34 cellular contexts compared by ENCODE assay signal in genomic region chr1:175833502-175833901, GRCh38.
"Had no signal": no experiment of that assay in that cellular context is flagged by ENCODE, and none has a peak within 500 bp of the region (broad histone marks: within the 10 kb centered on the region; RNA-seq: fewer than 3 reads in every experiment).

No MANE protein-coding gene starts in this region.

- H3K27ac Mint-ChIP-seq: activated CD4-positive, alpha-beta T cell treated with anti-CD3 and anti-CD28 coated beads, Interleukin-2, amount 10 ng/mL, durations not matched to agents 24 days and 14 days; activated CD8-positive, alpha-beta T cell treated with anti-CD3 and anti-CD28 coated beads for 36 hours; activated naive CD4-positive, alpha-beta T cell treated with anti-CD3 and anti-CD28 coated beads, Interleukin-2, amount 50 U/mL, for 24 hours; activated naive CD8-positive, alpha-beta T cell treated with anti-CD3 and anti-CD28 coated beads, Interleukin-2, amount 10 ng/mL, durations not matched to agents 7 days and 5 days; activated T-cell treated with anti-CD3 and anti-CD28 coated beads, Interleukin-2, amount 50 U/mL, for 24 hours; activated T-helper 2 cell treated with anti-CD3 and anti-CD28 coated beads, Interferon-gamma antibody, Interleukin-2, Interleukin-4, amounts not matched to agents 10 μg/mL and 5 μg/mL and 100 μg/mL, durations not matched to agents 14 hours and 24 hours and 36 hours; brain had no signal

- H3K4me1 Mint-ChIP-seq: activated CD4-positive, alpha-beta T cell treated with anti-CD3 and anti-CD28 coated beads, Interleukin-2, amount 10 ng/mL, durations not matched to agents 24 days and 14 days; activated naive CD4-positive, alpha-beta T cell treated with anti-CD3 and anti-CD28 coated beads, Interleukin-2, amount 50 U/mL, for 24 hours; activated naive CD8-positive, alpha-beta T cell treated with anti-CD3 and anti-CD28 coated beads, Interleukin-2, amount 10 ng/mL, durations not matched to agents 7 days and 5 days had no signal

- H3K4me3 ChIP-seq: MG63, PC-9 had no signal

- H3K4me2 ChIP-seq: PC-9 had no signal

- H3K36me3 ChIP-seq: MG63 had no signal

- H3K4me3 Mint-ChIP-seq: activated CD4-positive, alpha-beta T cell treated with anti-CD3 and anti-CD28 coated beads, Interleukin-2, amount 10 ng/mL, durations not matched to agents 24 days and 14 days; activated CD8-positive, alpha-beta T cell treated with anti-CD3 and anti-CD28 coated beads for 36 hours; activated naive CD4-positive, alpha-beta T cell treated with anti-CD3 and anti-CD28 coated beads, Interleukin-2, amount 50 U/mL, for 24 hours; activated naive CD8-positive, alpha-beta T cell treated with anti-CD3 and anti-CD28 coated beads, Interleukin-2, amount 10 ng/mL, durations not matched to agents 7 days and 5 days; activated T-cell treated with anti-CD3 and anti-CD28 coated beads, Interleukin-2, amount 50 U/mL, for 24 hours; brain had no signal

- H3K9me3 ChIP-seq: MG63 had no signal

- FAIRE-seq: bronchial epithelial cell, RCC 7860 had no signal

- DNase-seq: activated CD4-positive, alpha-beta T cell treated with anti-CD3 and anti-CD28 coated beads, Interleukin-2, amount 10 ng/mL, durations not matched to agents 24 days and 14 days; activated CD4-positive, alpha-beta T cell treated with anti-CD3 and anti-CD28 coated beads, Interleukin-2, amount 50 U/mL, for 4 hours; activated CD8-positive, alpha-beta T cell treated with anti-CD3 and anti-CD28 coated beads for 36 hours; activated gamma-delta T cell; activated naive CD4-positive, alpha-beta T cell treated with Interleukin-2 at 50 U/mL for 16 hours; activated naive CD8-positive, alpha-beta T cell treated with anti-CD3 and anti-CD28 coated beads, Interleukin-2, amount 10 ng/mL, durations not matched to agents 7 days and 5 days; activated T-cell treated with anti-CD3 and anti-CD28 coated beads, Interleukin-2, amount 50 U/mL, for 24 hours; caudate nucleus; Kasumi-1; MG63; NCI-H1048; NCI-H1105 treated with DMSO at 0.1 percent for 48 hours; NCI-H1436; NCI-H1694; NCI-H1930; NCI-H2081 treated with DMSO at 0.1 percent for 48 hours; NCI-H2171; NCI-H510A; NCI-H526; NCI-H748 treated with DMSO at 0.1 percent for 48 hours; NK-92 treated with Interleukin-12 subunit alpha and Interleukin-12 subunit beta, amount 100 ng/mL, for 24 hours; PC-9; SIG-M5; SW 1271; T-helper 1 cell; T-helper 2 cell; T1000 had no signal

- H3K27ac ChIP-seq: PC-9, RWPE1 had no signal

- H3K9me3 Mint-ChIP-seq: activated T-helper 2 cell treated with anti-CD3 and anti-CD28 coated beads, Interferon-gamma antibody, Interleukin-2, Interleukin-4, amounts not matched to agents 10 μg/mL and 5 μg/mL and 100 μg/mL, durations not matched to agents 14 hours and 24 hours and 36 hours had no signal

- H3K27me3 Mint-ChIP-seq: brain had no signal

- ATAC-seq: activated CD8-positive, alpha-beta T cell treated with anti-CD3 and anti-CD28 coated beads for 36 hours; Right ventricle myocardium inferior had no signal

- H2AFZ ChIP-seq: PC-9 had no signal

- H3K36me3 Mint-ChIP-seq: activated naive CD4-positive, alpha-beta T cell treated with anti-CD3 and anti-CD28 coated beads, Interleukin-2, amount 50 U/mL, for 24 hours; activated naive CD8-positive, alpha-beta T cell treated with anti-CD3 and anti-CD28 coated beads, Interleukin-2, amount 10 ng/mL, durations not matched to agents 7 days and 5 days; brain had no signal
